Comparison of ENCODE assay signal across 21 cellular contexts in the genomic region with DNA sequence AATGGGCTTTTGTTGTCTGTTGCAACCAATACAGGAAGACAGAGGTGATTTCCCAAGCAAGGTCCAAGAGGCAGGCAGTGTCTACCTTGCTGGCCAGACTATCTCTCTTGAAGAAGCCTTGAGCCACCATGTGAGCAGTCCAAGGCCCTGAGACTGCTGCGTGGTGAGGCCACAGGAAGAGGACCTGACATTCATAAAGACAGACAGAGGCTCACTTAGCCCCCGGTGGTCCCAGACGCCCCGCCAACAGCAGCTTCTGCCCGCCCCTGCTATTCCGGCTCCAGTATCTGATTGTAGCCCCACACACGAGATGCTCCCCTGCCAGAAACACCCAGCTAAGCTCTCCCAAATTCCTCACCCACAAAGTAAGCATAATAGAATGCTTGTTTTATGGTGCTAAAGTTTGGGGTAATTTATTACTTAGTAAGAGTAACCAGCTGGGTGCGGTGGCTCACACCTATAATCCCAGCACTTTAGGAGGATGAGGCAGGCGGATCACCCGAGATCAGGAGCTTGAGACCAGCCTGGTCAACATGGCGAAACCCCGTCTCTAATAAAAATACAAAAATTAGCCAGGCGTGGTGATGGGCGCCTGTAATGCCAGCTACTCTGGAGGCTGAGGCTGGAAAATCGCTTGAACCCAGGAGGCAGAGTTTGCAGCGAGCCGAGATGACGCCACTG. TPM values are rescaled to one million over a fixed set of nuclear protein-coding genes. Genes with fewer than 3 reads are reported as not detected.
DNase-seq lines count a peak whose midpoint lies in the region; ATAC-seq and TF ChIP-seq lines count a peak whose summit lies in the region.
"Had no signal": no experiment of that assay in that cellular context is flagged by ENCODE, and none has a peak within 500 bp of the region (broad histone marks: within the 10 kb centered on the region; RNA-seq: fewer than 3 reads in every experiment).

No MANE protein-coding gene starts in this region.

- peaks cover 4 to 16% of the 10 kb centered on the region in 2 experiments; a peak in 3 of 4 replicates for H3K4me1 ChIP-seq in HCT116 (ENCODE audit: control insufficient read depth in 1 of 2, insufficient read depth in 2 of 2, low read length in 2 of 2)
- peaks cover 4 to 5% of the 10 kb centered on the region in 2 donors for H3K4me1 ChIP-seq in neuronal stem cell (ENCODE audit: control insufficient read depth in 2 of 2, insufficient read depth in 1 of 2, low read depth in 1 of 2, low read length in 2 of 2)
- H3K4me1 ChIP-seq: Peyer's patch had no signal

- H2BK120ac ChIP-seq in neuronal stem cell (ENCODE audit: low read depth, low read length), result no peak overlapping the region

- no peak for TF ChIP-seq RAD21 in HCT116 (IDR thresholded peaks at IDR 0.05; ENCODE audit: low read depth)

- no peak overlapping the region for H3K27ac ChIP-seq in HCT116 (ENCODE audit: low read depth, low read length)
- peak overlapping the region; percentile 58 for H3K27ac ChIP-seq in RWPE1
- no peak overlapping the region for H3K27ac ChIP-seq in neuronal stem cell (replicated peaks; ENCODE audit: low read length)
- H3K27ac ChIP-seq: Peyer's patch had no signal

- H3K9me3 ChIP-seq in HCT116 (ENCODE audit: control insufficient read depth in 1 of 2, insufficient read depth in 1 of 2, low read depth in 1 of 2, low read length in 2 of 2) (peaks cover 0 to 4% of the 10 kb centered on the region in 2 experiments; a peak in 1 of 4 replicates), neuronal stem cell (replicated peaks in 1 of 2; ENCODE audit: control insufficient read depth in 2 of 2, insufficient read depth in 1 of 2, low read depth in 1 of 2, low read length in 2 of 2) (peaks cover 0 to 5% of the 10 kb centered on the region in 2 donors)
- H3K9me3 ChIP-seq: Peyer's patch, SK-N-SH had no signal

- RAD21 ChIA-PET in HCT116 (lab: Charles Lee; ENCODE audit: low non-redundant PET in 1 of 2, low total read pairs in 2 of 2, uncharacterized antibody in 2 of 2, unreplicated experiment in 2 of 2), result no interaction called here

- in situ Hi-C loops in GM13976 (cut with MboI; ENCODE audit: low sequenced_read_pairs, unreplicated experiment), result no loop called here

- H2BK5ac ChIP-seq in neuronal stem cell (ENCODE audit: low read length), result no peak overlapping the region

- H3K36me3 ChIP-seq in HCT116 (ENCODE audit: control insufficient read depth in 1 of 2, insufficient read depth in 2 of 2, low read length in 2 of 2), result no peaks in the 10 kb centered on the region
- H3K36me3 ChIP-seq in neuronal stem cell (replicated peaks in 1 of 2; ENCODE audit: control insufficient read depth in 2 of 2, insufficient read depth in 2 of 2, low read length in 2 of 2), result no peaks in the 10 kb centered on the region
- H3K36me3 ChIP-seq: Peyer's patch had no signal

- POLR2A ChIA-PET in HCT116 (lab: Charles Lee), result no interaction called here
- POLR2A ChIA-PET in RWPE1 (lab: Yijun Ruan, JAX; ENCODE audit: low non-redundant PET), result no interaction called here

- no peak for DNase-seq in HCT116 (ENCODE audit: low read depth, low spot score)
- DNase-seq in RWPE1 (ENCODE audit: low spot score), result no peak
- no peak for DNase-seq in neuronal stem cell (ENCODE audit: low spot score)
- no peak for DNase-seq in NAMALWA (ENCODE audit: low spot score)
- DNase-seq in GM13976 (ENCODE audit: low spot score), result no peak
- DNase-seq in D341Med (ENCODE audit: low spot score), result no peak
- DNase-seq: C1 segment of cervical spinal cord; CD4-positive, alpha-beta memory T cell; COR-L47; NCI-H1092 treated with DMSO at 0.1 percent for 48 hours; NCI-H1436; NCI-H187; NCI-H2081 treated with DMSO at 0.1 percent for 48 hours; NCI-H2171; NCI-H510A treated with DMSO at 0.1 percent for 48 hours; NCI-H774; Peyer's patch; SK-N-SH; SW 1271 had no signal

- no peak overlapping the region for H2BK15ac ChIP-seq in neuronal stem cell (ENCODE audit: low read length)

- no peak; the same call in 1 of the 2 replicates for ATAC-seq in HCT116
- peak; percentile 9 for ATAC-seq in esophagus mucosa
- no peak for ATAC-seq in HG03439 (IDR thresholded peaks at IDR 0.05; ENCODE audit: unreplicated experiment)

- no peak overlapping the region for H2BK12ac ChIP-seq in neuronal stem cell (ENCODE audit: low read length)

- no peaks in the 10 kb centered on the region for H3K79me1 ChIP-seq in neuronal stem cell (ENCODE audit: low read depth, low read length)

- H3K27me3 ChIP-seq in HCT116 (ENCODE audit: insufficient read depth, low read length), result no peaks in the 10 kb centered on the region
- peaks cover 0 to 15% (median 0%) of the 10 kb centered on the region in 3 experiments for H3K27me3 ChIP-seq in neuronal stem cell (ENCODE audit: control insufficient read depth in 3 of 3, insufficient read depth in 3 of 3, low read depth in 1 of 3, low read length in 3 of 3)
- H3K27me3 ChIP-seq: Peyer's patch had no signal

- no peaks in the 10 kb centered on the region for H3K79me2 ChIP-seq in HCT116 (ENCODE audit: insufficient read depth, low read length)

- H3K9ac ChIP-seq in HCT116 (ENCODE audit: low read length) (no peak overlapping the region), neuronal stem cell (ENCODE audit: low read depth, low read length, poor library complexity) (no peak overlapping the region)
- H3K9ac ChIP-seq: SK-N-SH had no signal

- TF ChIP-seq CTCF in HCT116 (IDR thresholded peaks at IDR 0.05 in 2 of 3, conservative IDR thresholded peaks at IDR 0.05 in 1 of 3; ENCODE audit: borderline replicate concordance in 1 of 3, insufficient read depth in 1 of 3, low read depth in 2 of 3, low read length in 2 of 3), result no peak
- no peak for TF ChIP-seq CTCF in RWPE1 (conservative IDR thresholded peaks at IDR 0.05; ENCODE audit: low read depth)
- TF ChIP-seq CTCF in GM13976 (IDR thresholded peaks at IDR 0.05; ENCODE audit: borderline replicate concordance, control extremely low read depth, extremely low read depth, insufficient read depth, missing control alignments), result no peak

- peak overlapping the region; percentile 47 for H3K14ac ChIP-seq in neuronal stem cell (ENCODE audit: low read length)

- H4K91ac ChIP-seq in neuronal stem cell (ENCODE audit: low read depth, low read length, poor library complexity), result no peak overlapping the region

- no peaks in the 10 kb centered on the region for H4K20me1 ChIP-seq in HCT116 (ENCODE audit: insufficient read depth)

- no peak overlapping the region for H3K18ac ChIP-seq in neuronal stem cell (ENCODE audit: low read length)

- no peak for TF ChIP-seq POLR2A in HCT116 (IDR thresholded peaks at IDR 0.05; ENCODE audit: borderline replicate concordance, extremely low read depth, insufficient read depth, insufficient read length)

- BruUV-seq in HCT116 (replicated peaks; lab: Mats Ljungman, UMichigan), result no TSS peak

- H2AFZ ChIP-seq in HCT116 (ENCODE audit: low read depth, low read length, poor library complexity, severe bottlenecking) (peak overlapping the region; percentile 89), neuronal stem cell (ENCODE audit: low read length) (no peak overlapping the region)

- CTCF ChIA-PET in HCT116 (lab: Charles Lee) (no interaction called here), RWPE1 (lab: Yijun Ruan, JAX) (interaction anchor here (0.6 to 0.8 kb wide), 3 partner anchors 24 to 76 kb away, joined by 3 to 6 read pairs (median 3); no protein-coding TSS in a partner anchor)

- H3K4me2 ChIP-seq in HCT116 (ENCODE audit: low read length) (peak overlapping the region; percentile 52), neuronal stem cell (ENCODE audit: insufficient read depth, low read length, poor library complexity, severe bottlenecking) (no peak overlapping the region)
- H3K4me2 ChIP-seq: SK-N-SH had no signal

- WGBS in neuronal stem cell (ENCODE audit: extremely low coverage in 2 of 2, insufficient read length in 2 of 2, insufficient replicate concordance in 1 of 2), 2 donors, result no CpG with 5 or more reads among the region's 18 CpGs

- no peaks in the 10 kb centered on the region for H3K9me2 ChIP-seq in HCT116 (ENCODE audit: insufficient read depth)
- H3K9me2 ChIP-seq: SK-N-SH had no signal

- H3K4ac ChIP-seq in neuronal stem cell (ENCODE audit: low read length), result no peak overlapping the region

- no peak overlapping the region for H2AK5ac ChIP-seq in neuronal stem cell (ENCODE audit: low read depth, low read length)

- intact Hi-C loops in HCT116 (cut with micrococcal nuclease), result no loop called here

- H3K4me3 ChIP-seq in HCT116 (replicated peaks in 1 of 2; ENCODE audit: low read depth in 1 of 2, low read length in 2 of 2), result no peak overlapping the region
- no peak overlapping the region for H3K4me3 ChIP-seq in neuronal stem cell (ENCODE audit: low read length in 2 of 2)
- H3K4me3 ChIP-seq: Peyer's patch had no signal

- H4K8ac ChIP-seq in neuronal stem cell (ENCODE audit: low read depth, low read length), result no peak overlapping the region

- H3K23ac ChIP-seq in neuronal stem cell (ENCODE audit: low read depth, low read length, poor library complexity), result no peak overlapping the region

TF ChIP-seq in HCT116, 20 proteins besides CTCF, POLR2A, EP300 and RAD21 (continues in another document):
- TF ChIP-seq, protein P1, sequence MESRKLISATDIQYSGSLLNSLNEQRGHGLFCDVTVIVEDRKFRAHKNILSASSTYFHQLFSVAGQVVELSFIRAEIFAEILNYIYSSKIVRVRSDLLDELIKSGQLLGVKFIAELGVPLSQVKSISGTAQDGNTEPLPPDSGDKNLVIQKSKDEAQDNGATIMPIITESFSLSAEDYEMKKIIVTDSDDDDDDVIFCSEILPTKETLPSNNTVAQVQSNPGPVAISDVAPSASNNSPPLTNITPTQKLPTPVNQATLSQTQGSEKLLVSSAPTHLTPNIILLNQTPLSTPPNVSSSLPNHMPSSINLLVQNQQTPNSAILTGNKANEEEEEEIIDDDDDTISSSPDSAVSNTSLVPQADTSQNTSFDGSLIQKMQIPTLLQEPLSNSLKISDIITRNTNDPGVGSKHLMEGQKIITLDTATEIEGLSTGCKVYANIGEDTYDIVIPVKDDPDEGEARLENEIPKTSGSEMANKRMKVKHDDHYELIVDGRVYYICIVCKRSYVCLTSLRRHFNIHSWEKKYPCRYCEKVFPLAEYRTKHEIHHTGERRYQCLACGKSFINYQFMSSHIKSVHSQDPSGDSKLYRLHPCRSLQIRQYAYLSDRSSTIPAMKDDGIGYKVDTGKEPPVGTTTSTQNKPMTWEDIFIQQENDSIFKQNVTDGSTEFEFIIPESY (IDR thresholded peaks at IDR 0.05; ENCODE audit: extremely low read depth, insufficient replicate concordance, low read length), result no peak

RNA-seq across cellular contexts. Expression of a gene that starts 22.8 kb away (rescaled TPM):
- total RNA-seq in HCT116 (2021; ENCODE audit: unreplicated experiment), result 73.7 TPM
- polyA plus RNA-seq in HCT116 (2012), result 68.2 and 72.3 TPM in 2 replicates
- total RNA-seq in esophagus mucosa, result 29.2 TPM
- polyA plus RNA-seq in neuronal stem cell (2013, experiment 1 of 2), result 34.2 TPM
- polyA plus RNA-seq in neuronal stem cell (2013, experiment 2 of 2), result 35.1 TPM
